In the genomic region with DNA sequence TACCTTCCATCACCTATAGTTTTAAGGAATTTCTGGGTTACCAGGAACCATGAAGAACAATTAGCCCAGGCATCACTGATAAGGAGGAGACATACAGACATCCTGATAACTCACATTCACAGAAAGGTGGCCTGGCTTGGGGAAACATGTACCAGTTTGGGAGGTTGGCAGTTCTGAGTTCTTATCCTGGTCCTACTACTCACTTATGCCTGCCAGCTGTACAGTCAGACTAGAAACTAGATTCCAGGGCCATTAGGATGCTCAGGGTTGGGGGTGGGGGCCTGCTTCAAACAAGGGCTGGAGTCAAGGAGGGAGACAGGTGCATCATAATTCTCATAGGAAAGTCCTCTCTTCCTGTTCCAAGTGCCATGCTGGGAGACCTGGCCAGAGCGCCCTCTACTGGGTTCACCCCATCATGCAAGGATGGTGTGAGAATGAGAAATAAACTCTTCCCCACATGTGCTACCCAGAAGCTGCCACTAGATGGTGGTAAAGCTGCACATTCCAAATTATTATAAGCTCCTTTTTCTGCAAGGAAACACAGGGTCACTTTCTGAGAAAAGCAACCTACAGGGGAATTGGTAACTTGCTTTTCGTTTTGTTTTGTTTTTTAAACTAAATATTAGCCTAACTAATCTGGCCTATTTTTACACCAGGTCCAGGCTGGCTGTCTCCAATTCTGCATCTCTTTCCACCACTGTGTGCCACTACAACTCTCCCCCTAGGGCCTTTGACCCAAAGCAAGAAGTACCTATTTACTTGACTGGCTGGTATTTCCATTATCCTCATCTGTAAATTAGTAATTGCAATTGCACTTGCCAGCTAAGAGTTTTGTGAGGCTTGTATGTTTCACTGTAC, we compare ENCODE assay signal across 9 cellular contexts. TPM values are rescaled to one million over a fixed set of nuclear protein-coding genes. Genes with fewer than 3 reads are reported as not detected.
DNase-seq lines count a peak whose midpoint lies in the region; ATAC-seq and TF ChIP-seq lines count a peak whose summit lies in the region.
"Had no signal": no experiment of that assay in that cellular context is flagged by ENCODE, and none has a peak within 500 bp of the region (broad histone marks: within the 10 kb centered on the region; RNA-seq: fewer than 3 reads in every experiment).

No MANE protein-coding gene starts in this region.

- peak overlapping the region; percentile 83 for H3K27ac ChIP-seq in VCaP
- H3K27ac ChIP-seq: skin epidermis had no signal

- no peak for ATAC-seq in HG03354 (IDR thresholded peaks at IDR 0.05; ENCODE audit: poor library complexity, severe bottlenecking, unreplicated experiment)

- TF ChIP-seq CTCF in GM12873 (IDR thresholded peaks at IDR 0.05; ENCODE audit: insufficient read depth, low read depth, low read length, missing control alignments) (peak; percentile 92), VCaP (conservative IDR thresholded peaks at IDR 0.05) (peak; percentile 99)

- DNase-seq in 8988T, result peak; percentile 38
- DNase-seq in NCI-H2227 (lab: John Stamatoyannopoulos, UW; ENCODE audit: unreplicated experiment), result peak; percentile 75
- DNase-seq in cerebellum (ENCODE audit: low spot score), result peak; percentile 46
- DNase-seq in left kidney (ENCODE audit: low read depth, low spot score), result peak; percentile 83
- DNase-seq in stimulated activated CD4-positive, alpha-beta T cell treated with anti-CD3 and anti-CD28 coated beads, TNF-alpha, amount 100 ng/mL, for 4 hours (ENCODE audit: low read depth in 3 of 3), result peak in 2 of 3 experiments; percentile 24 to 36

RNA-seq across cellular contexts. Expression of gene OAS2, which starts 14.5 kb away (rescaled TPM):
- total RNA-seq in cerebellum, result 3.4 TPM

RNA-seq across cellular contexts. Expression of gene OAS3, which starts 54.5 kb away (rescaled TPM):
- 5.4 TPM for total RNA-seq in cerebellum

Comparison
In these comparisons a context has a peak if more than half of its experiments do, and no peak if none do; other contexts are left out.
1. DNase-seq: peak in every context shown above with its lines; median percentile 83 in left kidney; 75 in NCI-H2227; 46 in cerebellum; 38 in 8988T; 30 in stimulated activated CD4-positive, alpha-beta T cell treated with anti-CD3 and anti-CD28 coated beads, TNF-alpha, amount 100 ng/mL, for 4 hours.